ENCODE assay signal across 1 cellular context in genomic region chr4:88522702-88523324, GRCh38.
A peak's percentile ranks its signal among the peaks of the same experiment; 100 is the strongest.
TF ChIP-seq lines count a peak whose summit lies in the region.

No MANE protein-coding gene starts in this region.

TF ChIP-seq in HepG2, 621 proteins besides CTCF, POLR2A, EP300 and RAD21 (continued from another document):
- TF ChIP-seq HOMEZ (CRISPR knock-in tag; IDR thresholded peaks at IDR 0.05; ENCODE audit: low read depth) (no peak), RARA (CRISPR knock-in tag; IDR thresholded peaks at IDR 0.05) (no peak), IKZF5 (CRISPR knock-in tag; IDR thresholded peaks at IDR 0.05) (no peak), ZNF850 (CRISPR knock-in tag; conservative IDR thresholded peaks at IDR 0.05) (no peak), ZNF407 (CRISPR knock-in tag; IDR thresholded peaks at IDR 0.05; ENCODE audit: not compliant biosample characterization) (no peak), ZNF367 (CRISPR knock-in tag; IDR thresholded peaks at IDR 0.05; ENCODE audit: borderline replicate concordance) (no peak), THYN1 (CRISPR knock-in tag; IDR thresholded peaks at IDR 0.05; ENCODE audit: borderline replicate concordance, low read depth) (0 out of 2 replicates have a peak, but pooled peaks have one; percentile 64), THAP9 (CRISPR knock-in tag; IDR thresholded peaks at IDR 0.05; ENCODE audit: borderline replicate concordance) (no peak), ZNF121 (CRISPR knock-in tag; IDR thresholded peaks at IDR 0.05) (no peak), MED1 (CRISPR knock-in tag; IDR thresholded peaks at IDR 0.05) (no peak), KDM1A (CRISPR knock-in tag; IDR thresholded peaks at IDR 0.05) (no peak), AKNA (CRISPR knock-in tag; IDR thresholded peaks at IDR 0.05; ENCODE audit: borderline replicate concordance) (no peak), ZNF614 (CRISPR knock-in tag; IDR thresholded peaks at IDR 0.05; ENCODE audit: borderline replicate concordance) (0 out of 2 replicates have a peak, but pooled peaks have one; percentile 1), ZNF317 (CRISPR knock-in tag; IDR thresholded peaks at IDR 0.05) (0 out of 2 replicates have a peak, but pooled peaks have one; percentile 3), SETDB1 (CRISPR knock-in tag; IDR thresholded peaks at IDR 0.05; ENCODE audit: borderline replicate concordance) (no peak), ZNF296 (CRISPR knock-in tag; conservative IDR thresholded peaks at IDR 0.05) (no peak), RELA (CRISPR knock-in tag; IDR thresholded peaks at IDR 0.05) (no peak), ARID2 (CRISPR knock-in tag; IDR thresholded peaks at IDR 0.05; ENCODE audit: borderline replicate concordance) (0 out of 2 replicates have a peak, but pooled peaks have one; percentile 22), SNAI1 (CRISPR knock-in tag; IDR thresholded peaks at IDR 0.05; ENCODE audit: borderline replicate concordance) (0 out of 2 replicates have a peak, but pooled peaks have one; percentile 35), ZNF577 (CRISPR knock-in tag; IDR thresholded peaks at IDR 0.05; ENCODE audit: borderline replicate concordance, low read depth) (no peak), FOXA3 (CRISPR knock-in tag; IDR thresholded peaks at IDR 0.05) (no peak), MAF1 (CRISPR knock-in tag; IDR thresholded peaks at IDR 0.05; ENCODE audit: borderline replicate concordance) (0 out of 2 replicates have a peak, but pooled peaks have one; percentile 29), ZNF331 (CRISPR knock-in tag; IDR thresholded peaks at IDR 0.05) (no peak), ZNF75D (CRISPR knock-in tag; IDR thresholded peaks at IDR 0.05; ENCODE audit: borderline replicate concordance) (0 out of 2 replicates have a peak, but pooled peaks have one; percentile 9), ATF1 (CRISPR knock-in tag; IDR thresholded peaks at IDR 0.05) (no peak), FOXM1 (CRISPR knock-in tag; IDR thresholded peaks at IDR 0.05) (no peak), HNF4G (IDR thresholded peaks at IDR 0.05; ENCODE audit: borderline replicate concordance, low read depth, low read length) (0 out of 2 replicates have a peak, but pooled peaks have one; percentile 12), HNF4G (CRISPR knock-in tag; IDR thresholded peaks at IDR 0.05; ENCODE audit: borderline replicate concordance, low read depth) (no peak), ZNF431 (CRISPR knock-in tag; IDR thresholded peaks at IDR 0.05; ENCODE audit: borderline replicate concordance, low read depth) (no peak), NKX3-1 (CRISPR knock-in tag; IDR thresholded peaks at IDR 0.05) (0 out of 2 replicates have a peak, but pooled peaks have one; percentile 2), SMAD1 (CRISPR knock-in tag; IDR thresholded peaks at IDR 0.05; ENCODE audit: borderline replicate concordance, low read depth) (no peak), ZFP37 (CRISPR knock-in tag; IDR thresholded peaks at IDR 0.05; ENCODE audit: borderline replicate concordance) (no peak)
